ENCODE assay signal across 1 cellular context in genomic region chr9:133427658-133428348, GRCh38.
TF ChIP-seq lines count a peak whose summit lies in the region.

No MANE protein-coding gene starts in this region.

TF ChIP-seq in H1, 55 proteins besides CTCF, POLR2A, EP300 and RAD21:
- no peak for TF ChIP-seq POLR2AphosphoS5 (IDR thresholded peaks at IDR 0.05; ENCODE audit: low read depth, low read length)
- no peak for TF ChIP-seq POU5F1 (IDR thresholded peaks at IDR 0.05; ENCODE audit: low read depth, low read length)
- no peak for TF ChIP-seq CHD1 (IDR thresholded peaks at IDR 0.05; ENCODE audit: low read depth, low read length)
- no peak for TF ChIP-seq SIN3A (conservative IDR thresholded peaks at IDR 0.05 in 1 of 2, IDR thresholded peaks at IDR 0.05 in 1 of 2; ENCODE audit: low read depth in 1 of 2, low read length in 2 of 2)
TF ChIP-seq in H1: peak in this region for 0.
